ENCODE assay signal across 8 cellular contexts in genomic region chr6:66489269-66489987, GRCh38.
"Had no signal": no experiment of that assay in that cellular context is flagged by ENCODE, and none has a peak within 500 bp of the region (broad histone marks: within the 10 kb centered on the region; RNA-seq: fewer than 3 reads in every experiment).

No MANE protein-coding gene starts in this region.

- H2AFZ ChIP-seq: GM23338 had no signal

- ATAC-seq: GM23338, K562 had no signal

- DNase-seq: HCEC 1CT, IMR-90, KG1 had no signal

- FAIRE-seq: H1, H54, HTR-8/SVneo, K562 had no signal

- H3K4me2 ChIP-seq: GM23338 had no signal

- H3K4me3 ChIP-seq: GM23338, K562 had no signal
